Comparison of ENCODE assay signal across 1 cellular context in genomic region chr16:49503242-49504022, GRCh38.
A peak's percentile ranks its signal among the peaks of the same experiment; 100 is the strongest.
TF ChIP-seq lines count a peak whose summit lies in the region.

No MANE protein-coding gene starts in this region.

TF ChIP-seq in HepG2, 621 proteins besides CTCF, POLR2A, EP300 and RAD21 (continued from another document):
- TF ChIP-seq ZNF280D (CRISPR knock-in tag; IDR thresholded peaks at IDR 0.05) (0 out of 2 replicates have a peak, but pooled peaks have one; percentile 33), ZNF292 (CRISPR knock-in tag; IDR thresholded peaks at IDR 0.05; ENCODE audit: borderline replicate concordance, low read depth) (peak; percentile 28; the same call in 1 of the 2 replicates), DMAP1 (CRISPR knock-in tag; IDR thresholded peaks at IDR 0.05) (no peak), ATF4 (CRISPR knock-in tag; IDR thresholded peaks at IDR 0.05) (no peak), ZSCAN9 (CRISPR knock-in tag; IDR thresholded peaks at IDR 0.05; ENCODE audit: borderline replicate concordance) (no peak), TP53 (CRISPR knock-in tag; conservative IDR thresholded peaks at IDR 0.05) (no peak), ZNF564 (CRISPR knock-in tag; IDR thresholded peaks at IDR 0.05) (no peak), ZNF205 (CRISPR knock-in tag; IDR thresholded peaks at IDR 0.05) (no peak), HNRNPL (IDR thresholded peaks at IDR 0.05; ENCODE audit: low read depth, low read length) (no peak), ZNF572 (CRISPR knock-in tag; IDR thresholded peaks at IDR 0.05) (no peak), FOXA3 (CRISPR knock-in tag; IDR thresholded peaks at IDR 0.05) (no peak), HMGXB3 (CRISPR knock-in tag; IDR thresholded peaks at IDR 0.05; ENCODE audit: borderline replicate concordance) (no peak), RNF2 (conservative IDR thresholded peaks at IDR 0.05; ENCODE audit: low read depth) (no peak), FOXA1 (IDR thresholded peaks at IDR 0.05) (no peak), FOXA1 (CRISPR knock-in tag; IDR thresholded peaks at IDR 0.05) (0 out of 2 replicates have a peak, but pooled peaks have one; percentile 27), KDM5B (CRISPR knock-in tag; IDR thresholded peaks at IDR 0.05; ENCODE audit: borderline replicate concordance) (no peak), HMG20A (CRISPR knock-in tag; IDR thresholded peaks at IDR 0.05; ENCODE audit: borderline replicate concordance) (no peak), ZNF264 (CRISPR knock-in tag; IDR thresholded peaks at IDR 0.05) (no peak), ZMYM3 (CRISPR knock-in tag; IDR thresholded peaks at IDR 0.05) (0 out of 2 replicates have a peak, but pooled peaks have one; percentile 14), HNF1B (CRISPR knock-in tag; IDR thresholded peaks at IDR 0.05) (no peak), WIZ (CRISPR knock-in tag; IDR thresholded peaks at IDR 0.05) (no peak), ZNF749 (CRISPR knock-in tag; IDR thresholded peaks at IDR 0.05; ENCODE audit: borderline replicate concordance) (no peak), THRA (CRISPR knock-in tag; IDR thresholded peaks at IDR 0.05; ENCODE audit: borderline replicate concordance) (no peak), ZNF574 (CRISPR knock-in tag; IDR thresholded peaks at IDR 0.05) (no peak)
